1 cellular context compared by ENCODE assay signal in the genomic region with DNA sequence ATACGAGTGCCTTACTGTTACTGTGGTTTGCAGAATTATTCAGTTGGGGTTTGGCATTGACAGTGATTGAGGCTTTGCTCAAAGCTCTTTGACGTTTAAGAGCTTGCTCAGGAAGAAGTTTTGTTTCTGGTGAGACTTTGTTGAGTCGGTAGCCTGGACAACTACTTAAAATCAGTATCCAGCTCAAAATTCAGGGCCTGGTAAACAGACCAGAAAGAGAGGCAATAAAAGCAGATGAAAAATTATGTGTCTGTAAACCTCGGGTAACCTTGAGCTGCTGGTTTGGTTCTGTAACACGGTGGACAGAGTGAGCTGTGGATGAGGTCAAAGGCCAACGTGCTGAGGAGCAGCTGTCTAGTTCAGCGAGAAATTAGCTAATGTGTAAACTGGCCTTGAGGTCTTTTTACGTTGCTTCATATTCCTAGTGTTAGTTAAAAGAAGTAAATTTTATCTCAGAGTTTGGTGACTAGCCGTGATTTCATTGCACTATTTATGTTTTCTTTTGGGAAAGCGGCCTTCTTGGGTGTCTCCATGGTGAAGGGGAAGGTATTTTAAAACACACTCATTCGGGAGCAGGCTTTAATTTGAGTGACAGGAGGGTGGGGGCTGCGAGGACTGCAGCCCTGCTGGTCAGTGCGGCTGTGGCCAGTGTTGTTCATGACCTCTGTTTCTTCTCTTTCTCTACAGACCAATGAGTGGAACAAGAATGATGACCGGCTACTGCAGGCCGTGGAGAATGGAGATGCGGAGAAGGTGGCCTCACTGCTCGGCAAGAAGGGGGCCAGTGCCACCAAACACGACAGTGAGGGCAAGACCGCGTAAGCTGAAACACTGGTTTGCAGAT.
TF ChIP-seq lines count a peak whose summit lies in the region.

No MANE protein-coding gene starts in this region.

TF ChIP-seq in HepG2, 621 proteins besides CTCF, POLR2A, EP300 and RAD21 (continued from another document and continues in another):
- TF ChIP-seq, protein P1, sequence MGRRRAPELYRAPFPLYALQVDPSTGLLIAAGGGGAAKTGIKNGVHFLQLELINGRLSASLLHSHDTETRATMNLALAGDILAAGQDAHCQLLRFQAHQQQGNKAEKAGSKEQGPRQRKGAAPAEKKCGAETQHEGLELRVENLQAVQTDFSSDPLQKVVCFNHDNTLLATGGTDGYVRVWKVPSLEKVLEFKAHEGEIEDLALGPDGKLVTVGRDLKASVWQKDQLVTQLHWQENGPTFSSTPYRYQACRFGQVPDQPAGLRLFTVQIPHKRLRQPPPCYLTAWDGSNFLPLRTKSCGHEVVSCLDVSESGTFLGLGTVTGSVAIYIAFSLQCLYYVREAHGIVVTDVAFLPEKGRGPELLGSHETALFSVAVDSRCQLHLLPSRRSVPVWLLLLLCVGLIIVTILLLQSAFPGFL (CRISPR knock-in tag; IDR thresholded peaks at IDR 0.05) = no peak
- no peak for TF ChIP-seq HES4 (CRISPR knock-in tag; IDR thresholded peaks at IDR 0.05; ENCODE audit: borderline replicate concordance)
- TF ChIP-seq NCOA5 (CRISPR knock-in tag; IDR thresholded peaks at IDR 0.05) = no peak
- TF ChIP-seq, protein P2, sequence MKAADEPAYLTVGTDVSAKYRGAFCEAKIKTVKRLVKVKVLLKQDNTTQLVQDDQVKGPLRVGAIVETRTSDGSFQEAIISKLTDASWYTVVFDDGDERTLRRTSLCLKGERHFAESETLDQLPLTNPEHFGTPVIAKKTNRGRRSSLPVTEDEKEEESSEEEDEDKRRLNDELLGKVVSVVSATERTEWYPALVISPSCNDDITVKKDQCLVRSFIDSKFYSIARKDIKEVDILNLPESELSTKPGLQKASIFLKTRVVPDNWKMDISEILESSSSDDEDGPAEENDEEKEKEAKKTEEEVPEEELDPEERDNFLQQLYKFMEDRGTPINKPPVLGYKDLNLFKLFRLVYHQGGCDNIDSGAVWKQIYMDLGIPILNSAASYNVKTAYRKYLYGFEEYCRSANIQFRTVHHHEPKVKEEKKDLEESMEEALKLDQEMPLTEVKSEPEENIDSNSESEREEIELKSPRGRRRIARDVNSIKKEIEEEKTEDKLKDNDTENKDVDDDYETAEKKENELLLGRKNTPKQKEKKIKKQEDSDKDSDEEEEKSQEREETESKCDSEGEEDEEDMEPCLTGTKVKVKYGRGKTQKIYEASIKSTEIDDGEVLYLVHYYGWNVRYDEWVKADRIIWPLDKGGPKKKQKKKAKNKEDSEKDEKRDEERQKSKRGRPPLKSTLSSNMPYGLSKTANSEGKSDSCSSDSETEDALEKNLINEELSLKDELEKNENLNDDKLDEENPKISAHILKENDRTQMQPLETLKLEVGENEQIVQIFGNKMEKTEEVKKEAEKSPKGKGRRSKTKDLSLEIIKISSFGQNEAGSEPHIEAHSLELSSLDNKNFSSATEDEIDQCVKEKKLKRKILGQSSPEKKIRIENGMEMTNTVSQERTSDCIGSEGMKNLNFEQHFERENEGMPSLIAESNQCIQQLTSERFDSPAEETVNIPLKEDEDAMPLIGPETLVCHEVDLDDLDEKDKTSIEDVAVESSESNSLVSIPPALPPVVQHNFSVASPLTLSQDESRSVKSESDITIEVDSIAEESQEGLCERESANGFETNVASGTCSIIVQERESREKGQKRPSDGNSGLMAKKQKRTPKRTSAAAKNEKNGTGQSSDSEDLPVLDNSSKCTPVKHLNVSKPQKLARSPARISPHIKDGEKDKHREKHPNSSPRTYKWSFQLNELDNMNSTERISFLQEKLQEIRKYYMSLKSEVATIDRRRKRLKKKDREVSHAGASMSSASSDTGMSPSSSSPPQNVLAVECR (CRISPR knock-in tag; IDR thresholded peaks at IDR 0.05; ENCODE audit: borderline replicate concordance) = peak; percentile 44; the same call in 1 of the 2 replicates
- TF ChIP-seq ZNF530 (CRISPR knock-in tag; IDR thresholded peaks at IDR 0.05; ENCODE audit: low read depth) = no peak
- no peak for TF ChIP-seq ZNF180 (CRISPR knock-in tag; IDR thresholded peaks at IDR 0.05; ENCODE audit: borderline replicate concordance, low read depth)
- no peak for TF ChIP-seq ZNF678 (CRISPR knock-in tag; IDR thresholded peaks at IDR 0.05)
- peak; percentile 58; the same call in 1 of the 2 replicates for TF ChIP-seq ESRRA (CRISPR knock-in tag; IDR thresholded peaks at IDR 0.05; ENCODE audit: low read depth)
- TF ChIP-seq ZNF484 (CRISPR knock-in tag; IDR thresholded peaks at IDR 0.05; ENCODE audit: borderline replicate concordance, low read depth) = no peak
- TF ChIP-seq SKI (IDR thresholded peaks at IDR 0.05; ENCODE audit: partially characterized antibody) = peak; percentile 80
- TF ChIP-seq, protein P3, sequence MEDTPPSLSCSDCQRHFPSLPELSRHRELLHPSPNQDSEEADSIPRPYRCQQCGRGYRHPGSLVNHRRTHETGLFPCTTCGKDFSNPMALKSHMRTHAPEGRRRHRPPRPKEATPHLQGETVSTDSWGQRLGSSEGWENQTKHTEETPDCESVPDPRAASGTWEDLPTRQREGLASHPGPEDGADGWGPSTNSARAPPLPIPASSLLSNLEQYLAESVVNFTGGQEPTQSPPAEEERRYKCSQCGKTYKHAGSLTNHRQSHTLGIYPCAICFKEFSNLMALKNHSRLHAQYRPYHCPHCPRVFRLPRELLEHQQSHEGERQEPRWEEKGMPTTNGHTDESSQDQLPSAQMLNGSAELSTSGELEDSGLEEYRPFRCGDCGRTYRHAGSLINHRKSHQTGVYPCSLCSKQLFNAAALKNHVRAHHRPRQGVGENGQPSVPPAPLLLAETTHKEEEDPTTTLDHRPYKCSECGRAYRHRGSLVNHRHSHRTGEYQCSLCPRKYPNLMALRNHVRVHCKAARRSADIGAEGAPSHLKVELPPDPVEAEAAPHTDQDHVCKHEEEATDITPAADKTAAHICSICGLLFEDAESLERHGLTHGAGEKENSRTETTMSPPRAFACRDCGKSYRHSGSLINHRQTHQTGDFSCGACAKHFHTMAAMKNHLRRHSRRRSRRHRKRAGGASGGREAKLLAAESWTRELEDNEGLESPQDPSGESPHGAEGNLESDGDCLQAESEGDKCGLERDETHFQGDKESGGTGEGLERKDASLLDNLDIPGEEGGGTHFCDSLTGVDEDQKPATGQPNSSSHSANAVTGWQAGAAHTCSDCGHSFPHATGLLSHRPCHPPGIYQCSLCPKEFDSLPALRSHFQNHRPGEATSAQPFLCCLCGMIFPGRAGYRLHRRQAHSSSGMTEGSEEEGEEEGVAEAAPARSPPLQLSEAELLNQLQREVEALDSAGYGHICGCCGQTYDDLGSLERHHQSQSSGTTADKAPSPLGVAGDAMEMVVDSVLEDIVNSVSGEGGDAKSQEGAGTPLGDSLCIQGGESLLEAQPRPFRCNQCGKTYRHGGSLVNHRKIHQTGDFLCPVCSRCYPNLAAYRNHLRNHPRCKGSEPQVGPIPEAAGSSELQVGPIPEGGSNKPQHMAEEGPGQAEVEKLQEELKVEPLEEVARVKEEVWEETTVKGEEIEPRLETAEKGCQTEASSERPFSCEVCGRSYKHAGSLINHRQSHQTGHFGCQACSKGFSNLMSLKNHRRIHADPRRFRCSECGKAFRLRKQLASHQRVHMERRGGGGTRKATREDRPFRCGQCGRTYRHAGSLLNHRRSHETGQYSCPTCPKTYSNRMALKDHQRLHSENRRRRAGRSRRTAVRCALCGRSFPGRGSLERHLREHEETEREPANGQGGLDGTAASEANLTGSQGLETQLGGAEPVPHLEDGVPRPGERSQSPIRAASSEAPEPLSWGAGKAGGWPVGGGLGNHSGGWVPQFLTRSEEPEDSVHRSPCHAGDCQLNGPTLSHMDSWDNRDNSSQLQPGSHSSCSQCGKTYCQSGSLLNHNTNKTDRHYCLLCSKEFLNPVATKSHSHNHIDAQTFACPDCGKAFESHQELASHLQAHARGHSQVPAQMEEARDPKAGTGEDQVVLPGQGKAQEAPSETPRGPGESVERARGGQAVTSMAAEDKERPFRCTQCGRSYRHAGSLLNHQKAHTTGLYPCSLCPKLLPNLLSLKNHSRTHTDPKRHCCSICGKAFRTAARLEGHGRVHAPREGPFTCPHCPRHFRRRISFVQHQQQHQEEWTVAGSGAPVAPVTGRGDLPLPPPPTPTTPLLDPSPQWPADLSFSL (CRISPR knock-in tag; IDR thresholded peaks at IDR 0.05) = no peak
- no peak for TF ChIP-seq RNF2 (conservative IDR thresholded peaks at IDR 0.05; ENCODE audit: low read depth)
- TF ChIP-seq PLRG1 (conservative IDR thresholded peaks at IDR 0.05) = no peak
- TF ChIP-seq ZNF232 (CRISPR knock-in tag; IDR thresholded peaks at IDR 0.05; ENCODE audit: borderline replicate concordance) = peak; percentile 94
- no peak for TF ChIP-seq SYNCRIP (IDR thresholded peaks at IDR 0.05; ENCODE audit: insufficient read depth, low read depth, low read length)
- TF ChIP-seq, protein P4, sequence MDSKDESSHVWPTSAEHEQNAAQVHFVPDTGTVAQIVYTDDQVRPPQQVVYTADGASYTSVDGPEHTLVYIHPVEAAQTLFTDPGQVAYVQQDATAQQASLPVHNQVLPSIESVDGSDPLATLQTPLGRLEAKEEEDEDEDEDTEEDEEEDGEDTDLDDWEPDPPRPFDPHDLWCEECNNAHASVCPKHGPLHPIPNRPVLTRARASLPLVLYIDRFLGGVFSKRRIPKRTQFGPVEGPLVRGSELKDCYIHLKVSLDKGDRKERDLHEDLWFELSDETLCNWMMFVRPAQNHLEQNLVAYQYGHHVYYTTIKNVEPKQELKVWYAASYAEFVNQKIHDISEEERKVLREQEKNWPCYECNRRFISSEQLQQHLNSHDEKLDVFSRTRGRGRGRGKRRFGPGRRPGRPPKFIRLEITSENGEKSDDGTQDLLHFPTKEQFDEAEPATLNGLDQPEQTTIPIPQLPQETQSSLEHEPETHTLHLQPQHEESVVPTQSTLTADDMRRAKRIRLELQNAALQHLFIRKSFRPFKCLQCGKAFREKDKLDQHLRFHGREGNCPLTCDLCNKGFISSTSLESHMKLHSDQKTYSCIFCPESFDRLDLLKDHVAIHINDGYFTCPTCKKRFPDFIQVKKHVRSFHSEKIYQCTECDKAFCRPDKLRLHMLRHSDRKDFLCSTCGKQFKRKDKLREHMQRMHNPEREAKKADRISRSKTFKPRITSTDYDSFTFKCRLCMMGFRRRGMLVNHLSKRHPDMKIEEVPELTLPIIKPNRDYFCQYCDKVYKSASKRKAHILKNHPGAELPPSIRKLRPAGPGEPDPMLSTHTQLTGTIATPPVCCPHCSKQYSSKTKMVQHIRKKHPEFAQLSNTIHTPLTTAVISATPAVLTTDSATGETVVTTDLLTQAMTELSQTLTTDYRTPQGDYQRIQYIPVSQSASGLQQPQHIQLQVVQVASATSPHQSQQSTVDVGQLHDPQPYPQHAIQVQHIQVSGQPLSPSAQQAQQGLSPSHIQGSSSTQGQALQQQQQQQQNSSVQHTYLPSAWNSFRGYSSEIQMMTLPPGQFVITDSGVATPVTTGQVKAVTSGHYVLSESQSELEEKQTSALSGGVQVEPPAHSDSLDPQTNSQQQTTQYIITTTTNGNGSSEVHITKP (CRISPR knock-in tag; IDR thresholded peaks at IDR 0.05; ENCODE audit: low read depth) = no peak
- no peak for TF ChIP-seq ZMAT3 (CRISPR knock-in tag; conservative IDR thresholded peaks at IDR 0.05)
- no peak for TF ChIP-seq ZNF44 (CRISPR knock-in tag; IDR thresholded peaks at IDR 0.05)
- no peak for TF ChIP-seq ZC3H13 (CRISPR knock-in tag; IDR thresholded peaks at IDR 0.05)
- no peak for TF ChIP-seq ATF7 (IDR thresholded peaks at IDR 0.05)
- no peak for TF ChIP-seq ATF7 (CRISPR knock-in tag; IDR thresholded peaks at IDR 0.05)
- TF ChIP-seq, protein P5, sequence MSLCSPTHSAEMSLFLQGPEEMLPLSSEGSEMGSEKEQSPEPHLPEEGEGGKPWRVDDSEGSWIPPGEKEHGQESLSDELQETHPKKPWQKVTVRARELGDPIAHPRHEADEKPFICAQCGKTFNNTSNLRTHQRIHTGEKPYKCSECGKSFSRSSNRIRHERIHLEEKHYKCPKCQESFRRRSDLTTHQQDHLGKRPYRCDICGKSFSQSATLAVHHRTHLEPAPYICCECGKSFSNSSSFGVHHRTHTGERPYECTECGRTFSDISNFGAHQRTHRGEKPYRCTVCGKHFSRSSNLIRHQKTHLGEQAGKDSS (CRISPR knock-in tag; IDR thresholded peaks at IDR 0.05; ENCODE audit: borderline replicate concordance, low read depth) = 0 out of 2 replicates have a peak, but pooled peaks have one; percentile 68
- no peak; the same call in 1 of the 2 replicates for TF ChIP-seq ATM (IDR thresholded peaks at IDR 0.05; ENCODE audit: borderline replicate concordance)
- no peak for TF ChIP-seq ZNF282 (IDR thresholded peaks at IDR 0.05; ENCODE audit: partially characterized antibody)
- TF ChIP-seq, protein P6, sequence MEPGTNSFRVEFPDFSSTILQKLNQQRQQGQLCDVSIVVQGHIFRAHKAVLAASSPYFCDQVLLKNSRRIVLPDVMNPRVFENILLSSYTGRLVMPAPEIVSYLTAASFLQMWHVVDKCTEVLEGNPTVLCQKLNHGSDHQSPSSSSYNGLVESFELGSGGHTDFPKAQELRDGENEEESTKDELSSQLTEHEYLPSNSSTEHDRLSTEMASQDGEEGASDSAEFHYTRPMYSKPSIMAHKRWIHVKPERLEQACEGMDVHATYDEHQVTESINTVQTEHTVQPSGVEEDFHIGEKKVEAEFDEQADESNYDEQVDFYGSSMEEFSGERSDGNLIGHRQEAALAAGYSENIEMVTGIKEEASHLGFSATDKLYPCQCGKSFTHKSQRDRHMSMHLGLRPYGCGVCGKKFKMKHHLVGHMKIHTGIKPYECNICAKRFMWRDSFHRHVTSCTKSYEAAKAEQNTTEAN (CRISPR knock-in tag; conservative IDR thresholded peaks at IDR 0.05) = peak; percentile 71
- TF ChIP-seq LCORL (IDR thresholded peaks at IDR 0.05) = 0 out of 2 replicates have a peak, but pooled peaks have one; percentile 12
- TF ChIP-seq LCORL (CRISPR knock-in tag; IDR thresholded peaks at IDR 0.05) = peak; percentile 46
- TF ChIP-seq MED8 (CRISPR knock-in tag; IDR thresholded peaks at IDR 0.05; ENCODE audit: insufficient replicate concordance) = no peak
- TF ChIP-seq KDM3A (CRISPR knock-in tag; IDR thresholded peaks at IDR 0.05; ENCODE audit: low read depth) = no peak
- TF ChIP-seq ZFP36 (IDR thresholded peaks at IDR 0.05; ENCODE audit: borderline replicate concordance, low read depth, low read length, partially characterized antibody) = no peak
- TF ChIP-seq CREM (IDR thresholded peaks at IDR 0.05) = peak; percentile 55; the same call in 1 of the 2 replicates
- TF ChIP-seq CREM (CRISPR knock-in tag; IDR thresholded peaks at IDR 0.05) = no peak
- no peak for TF ChIP-seq ZFAT (CRISPR knock-in tag; conservative IDR thresholded peaks at IDR 0.05)
- no peak for TF ChIP-seq ISX (CRISPR knock-in tag; conservative IDR thresholded peaks at IDR 0.05)
- no peak for TF ChIP-seq RORA (CRISPR knock-in tag; IDR thresholded peaks at IDR 0.05)
- TF ChIP-seq KLF12 (CRISPR knock-in tag; IDR thresholded peaks at IDR 0.05; ENCODE audit: borderline replicate concordance) = 0 out of 2 replicates have a peak, but pooled peaks have one; percentile 44
- TF ChIP-seq ZNF550 (CRISPR knock-in tag; IDR thresholded peaks at IDR 0.05; ENCODE audit: borderline replicate concordance) = no peak
- no peak for TF ChIP-seq ZNF720 (CRISPR knock-in tag; IDR thresholded peaks at IDR 0.05)
- TF ChIP-seq KDM6A (CRISPR knock-in tag; IDR thresholded peaks at IDR 0.05; ENCODE audit: low read depth) = peak; percentile 85
- TF ChIP-seq ZNF230 (CRISPR knock-in tag; IDR thresholded peaks at IDR 0.05) = no peak
- no peak for TF ChIP-seq SMAD9 (CRISPR knock-in tag; IDR thresholded peaks at IDR 0.05)
- TF ChIP-seq, protein P7, sequence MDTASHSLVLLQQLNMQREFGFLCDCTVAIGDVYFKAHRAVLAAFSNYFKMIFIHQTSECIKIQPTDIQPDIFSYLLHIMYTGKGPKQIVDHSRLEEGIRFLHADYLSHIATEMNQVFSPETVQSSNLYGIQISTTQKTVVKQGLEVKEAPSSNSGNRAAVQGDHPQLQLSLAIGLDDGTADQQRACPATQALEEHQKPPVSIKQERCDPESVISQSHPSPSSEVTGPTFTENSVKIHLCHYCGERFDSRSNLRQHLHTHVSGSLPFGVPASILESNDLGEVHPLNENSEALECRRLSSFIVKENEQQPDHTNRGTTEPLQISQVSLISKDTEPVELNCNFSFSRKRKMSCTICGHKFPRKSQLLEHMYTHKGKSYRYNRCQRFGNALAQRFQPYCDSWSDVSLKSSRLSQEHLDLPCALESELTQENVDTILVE (CRISPR knock-in tag; IDR thresholded peaks at IDR 0.05) = no peak
